Comparison of ENCODE assay signal across 15 cellular contexts in the genomic region with DNA sequence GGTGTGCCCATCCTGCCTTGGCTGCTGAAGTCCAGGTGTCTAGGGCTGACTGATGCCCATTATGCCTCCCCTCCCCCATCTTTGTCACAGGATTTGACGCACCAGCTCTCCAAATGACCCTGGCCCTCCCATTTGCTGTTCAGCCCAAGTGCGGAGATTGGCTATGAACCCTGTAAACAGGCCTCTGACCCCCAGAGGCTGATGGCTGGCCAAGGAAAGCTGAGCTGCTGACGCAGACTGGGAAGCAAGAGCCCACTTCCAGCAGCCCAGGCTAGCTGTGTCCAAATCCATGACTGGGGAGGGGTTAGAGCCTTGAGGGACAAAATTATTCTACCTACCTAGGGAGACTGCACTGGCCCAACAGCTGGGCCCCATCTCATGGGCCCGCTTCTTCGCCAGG. TPM values are rescaled to one million over a fixed set of nuclear protein-coding genes. Genes with fewer than 3 reads are reported as not detected.
DNase-seq lines count a peak whose midpoint lies in the region; ATAC-seq, FAIRE-seq and TF ChIP-seq lines count a peak whose summit lies in the region.
"Had no signal": no experiment of that assay in that cellular context is flagged by ENCODE, and none has a peak within 500 bp of the region (broad histone marks: within the 10 kb centered on the region; RNA-seq: fewer than 3 reads in every experiment).

No MANE protein-coding gene starts in this region.

- H3K9me3 ChIP-seq in right lobe of liver (no peaks in the 10 kb centered on the region), subcutaneous abdominal adipose tissue (ENCODE audit: control insufficient read depth in 5 of 5, low read length in 5 of 5) (no peaks in the 10 kb centered on the region)
- H3K9me3 ChIP-seq: BLaER1, HAP-1 had no signal

- H3K27ac ChIP-seq in coronary artery (peak overlapping the region; percentile 65 to 94), right lobe of liver (peak overlapping the region in 2 of 3 donors; percentile 50 to 83), subcutaneous abdominal adipose tissue (ENCODE audit: low read depth, low read length) (peak overlapping the region; percentile 23)
- H3K27ac ChIP-seq: BLaER1 had no signal

- no peaks in the 10 kb centered on the region for H3K27me3 ChIP-seq in right lobe of liver
- no peaks in the 10 kb centered on the region for H3K27me3 ChIP-seq in subcutaneous abdominal adipose tissue (ENCODE audit: control insufficient read depth in 5 of 5, insufficient read depth in 4 of 5, low read length in 5 of 5)
- H3K27me3 ChIP-seq: BLaER1 had no signal

- H3K9ac ChIP-seq in subcutaneous abdominal adipose tissue (ENCODE audit: low read length in 5 of 5) = no peak overlapping the region
- H3K9ac ChIP-seq: BLaER1 had no signal

- TF ChIP-seq CTCF in coronary artery (IDR thresholded peaks at IDR 0.05) = no peak
- TF ChIP-seq CTCF in right lobe of liver (IDR thresholded peaks at IDR 0.05) = no peak

- TF ChIP-seq POLR2A in right lobe of liver (IDR thresholded peaks at IDR 0.05) = no peak

- intact Hi-C loops in right lobe of liver (cut with DNase I) = loop anchor here in 1 of 2 donors (10.0 kb wide), 1 partner anchor 72 kb away; no protein-coding TSS in a partner anchor

- peak overlapping the region; percentile 9 for H3K4me3 ChIP-seq in coronary artery
- peak overlapping the region in 1 of 3 donors; percentile 31 for H3K4me3 ChIP-seq in right lobe of liver
- no peak overlapping the region for H3K4me3 ChIP-seq in subcutaneous abdominal adipose tissue (ENCODE audit: low read depth in 1 of 5, low read length in 5 of 5)
- H3K4me3 ChIP-seq: BLaER1, HAP-1 had no signal

- H3K36me3 ChIP-seq in right lobe of liver (peaks cover 0 to 6% (median 0%) of the 10 kb centered on the region in 4 donors), subcutaneous abdominal adipose tissue (ENCODE audit: control insufficient read depth in 5 of 5, insufficient read depth in 5 of 5, low read length in 5 of 5) (peaks cover 5 to 35% (median 32%) of the 10 kb centered on the region in 5 donors)

- DNase-seq in NCI-H69 (lab: John Stamatoyannopoulos, UW) (peak; percentile 57), coronary artery (ENCODE audit: low spot score) (no peak), right lobe of liver (peak; percentile 48 to 87 (median 86)), DMS79 (lab: John Stamatoyannopoulos, UW) (no peak), RCC 7860 (ENCODE audit: low spot score) (no peak), OCI-M1 (lab: John Stamatoyannopoulos, UW) (no peak)
- DNase-seq: mammary epithelial cell; NCI-H446 treated with DMSO at 0.1 percent for 48 hours; RPMI8226; stimulated activated CD4-positive, alpha-beta T cell treated with anti-CD3 and anti-CD28 coated beads, Interleukin-1b, Interleukin-23, amount 100 ng/mL, for 48 hours had no signal

- H3K4me1 ChIP-seq in right lobe of liver (peaks cover 0 to 23% (median 5%) of the 10 kb centered on the region in 4 donors), subcutaneous abdominal adipose tissue (ENCODE audit: control insufficient read depth in 5 of 5, insufficient read depth in 5 of 5, low read length in 5 of 5) (peaks cover 2 to 42% (median 39%) of the 10 kb centered on the region in 5 donors)

- no peak for FAIRE-seq in RCC 7860 (lab: Jason Lieb, UNC)

- no CpG with 5 or more reads among the region's 5 CpGs for WGBS in right lobe of liver (ENCODE audit: insufficient coverage, low coverage, low lambda C conversion rate, missing lambda C conversion rate)

- peak in 3 of 4 donors; percentile 10 to 45 (median 12) for ATAC-seq in right lobe of liver
- no peak for ATAC-seq in GM21423 (IDR thresholded peaks at IDR 0.05; ENCODE audit: unreplicated experiment)

RNA-seq across cellular contexts. Expression of gene GNRH2, which starts 0.8 kb away (rescaled TPM):
- total RNA-seq in right lobe of liver = under 1 TPM in 3 of 6 experiments, not detected in 3; 0.55 to 0.81 (median 0.66) TPM

RNA-seq across cellular contexts. Expression of gene MRPS26, which starts 3.2 kb away (rescaled TPM):
- total RNA-seq in right lobe of liver = 10 to 100 TPM; 27.8 to 59.1 (median 38.0) TPM

RNA-seq across cellular contexts. Expression of gene OXT, which starts 28.8 kb away (rescaled TPM):
- total RNA-seq in right lobe of liver = 10 to 100 TPM in 2 of 6 experiments, 1 to 10 TPM in 4; 1.8 to 41.2 (median 7.0) TPM
- total RNA-seq: activated T-helper 1 cell treated with anti-CD3 and anti-CD28 coated beads, Interleukin-12 subunit alpha, Interleukin-12 subunit beta, Interleukin-2, Interleukin-4 antibody, amounts not matched to agents 30 ng/mL and 10 ng/mL and 1 ng/mL, durations not matched to agents 14 hours and 24 hours and 36 hours; mammary epithelial cell had no signal

RNA-seq across cellular contexts. Expression of gene AVP, which starts 41.9 kb away (rescaled TPM):
- under 1 TPM in 2 of 6 experiments, not detected in 4; 0.74 to 0.93 TPM for total RNA-seq in right lobe of liver
- total RNA-seq: activated T-helper 1 cell treated with anti-CD3 and anti-CD28 coated beads, Interleukin-12 subunit alpha, Interleukin-12 subunit beta, Interleukin-2, Interleukin-4 antibody, amounts not matched to agents 30 ng/mL and 10 ng/mL and 1 ng/mL, durations not matched to agents 14 hours and 24 hours and 36 hours; mammary epithelial cell had no signal

Comparison
In these comparisons a context has a peak if more than half of its experiments do, and no peak if none do; other contexts are left out.
1. DNase-seq: peak in NCI-H69 (single experiment) and right lobe of liver (3 of 3); none in coronary artery (single experiment), DMS79 (single experiment), RCC 7860 (single experiment) and OCI-M1 (single experiment).
2. H3K27ac ChIP-seq: peak in every context shown above with its lines; median percentile 80 in coronary artery; 66 in right lobe of liver; 23 in subcutaneous abdominal adipose tissue.